23 cellular contexts compared by ENCODE assay signal in the genomic region with DNA sequence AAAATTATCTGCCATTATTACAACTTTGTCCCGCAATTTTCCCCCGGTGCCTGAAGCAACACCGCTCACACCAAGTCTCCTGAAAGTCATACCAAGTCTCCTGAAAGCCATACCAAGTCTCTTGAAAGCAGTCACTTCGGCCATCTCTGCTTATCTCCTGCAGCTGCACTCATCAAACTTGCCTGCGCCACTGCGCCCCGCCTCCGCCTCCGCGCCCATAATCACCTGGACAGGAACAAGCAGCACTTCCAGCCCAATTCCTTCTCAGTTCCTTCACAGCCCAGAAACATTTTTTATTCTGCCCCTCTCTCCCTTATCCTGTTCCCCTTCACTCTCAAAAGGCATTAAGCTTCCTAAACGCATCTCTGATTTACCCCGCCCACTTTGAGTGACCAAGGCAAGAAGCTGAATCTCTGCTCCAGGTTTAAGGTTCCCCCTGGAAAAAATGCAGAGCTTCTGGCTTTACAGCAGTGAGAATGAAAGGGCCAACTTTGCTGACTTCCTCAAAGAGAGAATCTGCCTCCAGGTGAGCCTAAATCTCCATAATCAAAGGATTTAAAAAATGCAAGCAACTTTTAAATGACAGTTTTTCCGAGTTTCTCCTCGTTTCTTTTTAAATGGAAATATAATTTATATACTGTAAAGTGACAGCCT. TPM values are rescaled to one million over a fixed set of nuclear protein-coding genes. Genes with fewer than 3 reads are reported as not detected.
"Had no signal": no experiment of that assay in that cellular context is flagged by ENCODE, and none has a peak within 500 bp of the region (broad histone marks: within the 10 kb centered on the region; RNA-seq: fewer than 3 reads in every experiment).

No MANE protein-coding gene starts in this region.

- FAIRE-seq: bronchial epithelial cell had no signal

- ATAC-seq: activated CD4-positive, CD25-positive, alpha-beta regulatory T cell treated with anti-CD3 and anti-CD28 coated beads, Interleukin-2, amount 50 U/mL, for 24 hours; activated naive CD8-positive, alpha-beta T cell treated with anti-CD3 and anti-CD28 coated beads, Interleukin-2, amount 50 U/mL, for 24 hours; gastrocnemius medialis; heart left ventricle; left ventricle myocardium superior; natural killer cell; stimulated activated memory B cell treated with anti-CD40 and anti-IgM and Interleukin-4, amounts not matched to agents 10 μg/mL and 1 μg/mL and 100 μg/mL, for 72 hours had no signal

- H3K4me1 ChIP-seq: gastrocnemius medialis, heart left ventricle, right atrium auricular region, thyroid gland, vagina had no signal

- DNase-seq: activated naive CD4-positive, alpha-beta T cell treated with anti-CD3 and anti-CD28 coated beads for 36 hours; activated naive CD8-positive, alpha-beta T cell treated with anti-CD3 and anti-CD28 coated beads, Interleukin-2, amount 50 U/mL, for 24 hours; activated T-cell treated with anti-CD3 and anti-CD28 coated beads, Interleukin-2, amount 50 U/mL, for 1 hour; aorta; erythroblast; gastrocnemius medialis; heart left ventricle; kidney glomerular epithelial cell; left ventricle myocardium superior; natural killer cell; occipital lobe; stimulated activated CD4-positive, alpha-beta T cell treated with anti-CD3 and anti-CD28 coated beads, Interleukin-2, amount 100 ng/mL, for 48 hours; thyroid gland had no signal

- H3K27ac ChIP-seq: gastrocnemius medialis, heart left ventricle, right atrium auricular region, thyroid gland, vagina had no signal

- H3K36me3 ChIP-seq: gastrocnemius medialis, heart left ventricle, right atrium auricular region, thyroid gland, vagina had no signal

- H3K9me3 ChIP-seq: gastrocnemius medialis, right atrium auricular region, thyroid gland, vagina had no signal

- H3K4me3 ChIP-seq: gastrocnemius medialis, heart left ventricle, right atrium auricular region, thyroid gland, vagina had no signal

RNA-seq across cellular contexts. Expression of gene GPR50, which starts 7.7 kb away (rescaled TPM):
- total RNA-seq: activated naive CD4-positive, alpha-beta T cell treated with anti-CD3 and anti-CD28 coated beads for 36 hours; activated T-helper 2 cell treated with anti-CD3 and anti-CD28 coated beads, Interferon-gamma antibody, Interleukin-2, Interleukin-4, amounts not matched to agents 10 μg/mL and 5 μg/mL and 100 μg/mL, durations not matched to agents 14 hours and 24 hours and 36 hours; aorta; bronchial epithelial cell; cerebellum; dermis microvascular lymphatic vessel endothelial cell; gastrocnemius medialis; heart left ventricle; left ventricle myocardium superior; natural killer cell; occipital lobe; posterior vena cava; right atrium auricular region; skeletal muscle tissue; thyroid gland; vagina had no signal
- polyA plus RNA-seq: heart left ventricle had no signal
